Comparison of ENCODE assay signal across 9 cellular contexts in genomic region chr10:88975377-88975720, GRCh38. TPM values are rescaled to one million over a fixed set of nuclear protein-coding genes. Genes with fewer than 3 reads are reported as not detected.
A peak's percentile ranks its signal among the peaks of the same experiment; 100 is the strongest.
DNase-seq lines count a peak whose midpoint lies in the region; ATAC-seq and TF ChIP-seq lines count a peak whose summit lies in the region.
"Had no signal": no experiment of that assay in that cellular context is flagged by ENCODE, and none has a peak within 500 bp of the region (broad histone marks: within the 10 kb centered on the region; RNA-seq: fewer than 3 reads in every experiment).

No MANE protein-coding gene starts in this region.

- H3K4me3 Mint-ChIP-seq in progenitor cell of endocrine pancreas (ENCODE audit: low read depth): no peak overlapping the region

- intact Hi-C loops in PC-3 (cut with micrococcal nuclease): loop anchor here (2.0 kb wide), 1 partner anchor 15 kb away; the partner anchor contains the start of gene FAS

- H3K4me3 ChIP-seq in DOHH2 (ENCODE audit: low read length): peak overlapping the region; percentile 69
- H3K4me3 ChIP-seq in PC-3 (ENCODE audit: low read length): peak overlapping the region; percentile 74
- H3K4me3 ChIP-seq in esophagus (ENCODE audit: low read depth in 1 of 2, low read length in 2 of 2): peak overlapping the region in 1 of 2 donors; percentile 76
- H3K4me3 ChIP-seq in skeletal muscle cell (ENCODE audit: low read depth, low read length): peak overlapping the region; percentile 36

- H3K9me2 ChIP-seq in DOHH2 (replicated peaks; ENCODE audit: control insufficient read depth, low read length): no peaks in the 10 kb centered on the region
- H3K9me2 ChIP-seq in PC-3 (replicated peaks; ENCODE audit: low read length): no peaks in the 10 kb centered on the region

- H3K4me1 Mint-ChIP-seq in progenitor cell of endocrine pancreas (ENCODE audit: low read depth): no peaks in the 10 kb centered on the region

- peak; percentile 11 for DNase-seq in PC-3
- DNase-seq in skeletal muscle cell (ENCODE audit: low read depth): no peak
- no peak for DNase-seq in G401 (ENCODE audit: low spot score)
- no peak for DNase-seq in progenitor cell of endocrine pancreas (ENCODE audit: low spot score, unreplicated experiment)
- no peak for DNase-seq in GM10248 (ENCODE audit: extremely low spot score)
- DNase-seq: activated CD4-positive, alpha-beta T cell treated with anti-CD3 and anti-CD28 coated beads, Interleukin-2, amount 50 U/mL, for 48 hours had no signal

- H3K27me3 Mint-ChIP-seq in progenitor cell of endocrine pancreas: peaks cover 8% of the 10 kb centered on the region

- H3K79me2 ChIP-seq in DOHH2 (ENCODE audit: control insufficient read depth, low read length) (no peaks in the 10 kb centered on the region), PC-3 (ENCODE audit: low read length) (no peaks in the 10 kb centered on the region)

- peak overlapping the region; percentile 50 for H3K9ac ChIP-seq in PC-3 (ENCODE audit: low read length)

- no peaks in the 10 kb centered on the region for H3K9me3 Mint-ChIP-seq in progenitor cell of endocrine pancreas (ENCODE audit: low read depth)

- CTCF ChIA-PET in PC-3 (lab: Charles Lee): no interaction called here
- CTCF ChIA-PET in GM10248 (lab: Yijun Ruan, JAX): interaction anchor here (1.5 to 6.4 kb wide), 6 partner anchors 10 to 139 kb away, joined by 4 to 50 read pairs (median 7); partner anchors contain the start of gene FAS

- H3K27ac ChIP-seq in DOHH2 (ENCODE audit: low read depth, low read length): no peak overlapping the region
- H3K27ac ChIP-seq in PC-3 (ENCODE audit: low read length): no peak overlapping the region
- H3K27ac ChIP-seq in esophagus (ENCODE audit: low read depth in 2 of 2, low read length in 1 of 2): peak overlapping the region; percentile 31 to 68

- BruUV-seq in PC-3 (replicated peaks; lab: Mats Ljungman, UMichigan): no TSS peak

- POLR2A ChIA-PET in PC-3 (lab: Charles Lee; ENCODE audit: unreplicated experiment) (no interaction called here), GM10248 (lab: Yijun Ruan, JAX) (interaction anchor here (0.6 kb wide), 1 partner anchor 44 kb away, joined by 5 read pairs; no protein-coding TSS in a partner anchor)

- peak overlapping the region; percentile 69 for H3K4me2 ChIP-seq in DOHH2 (ENCODE audit: low read length)
- H3K4me2 ChIP-seq in PC-3 (ENCODE audit: low read length): peak overlapping the region; percentile 80

- no peaks in the 10 kb centered on the region for H3K36me3 Mint-ChIP-seq in progenitor cell of endocrine pancreas (ENCODE audit: insufficient read depth)

- no peaks in the 10 kb centered on the region for H3K27me3 ChIP-seq in DOHH2 (ENCODE audit: control insufficient read depth, low read length)
- no peaks in the 10 kb centered on the region for H3K27me3 ChIP-seq in PC-3 (ENCODE audit: low read length)
- H3K27me3 ChIP-seq in esophagus (ENCODE audit: control insufficient read depth in 1 of 2, insufficient read depth in 2 of 2, low read length in 2 of 2): no peaks in the 10 kb centered on the region

- H3F3A ChIP-seq in DOHH2 (ENCODE audit: control insufficient read depth, insufficient read depth) (no peaks in the 10 kb centered on the region), PC-3 (ENCODE audit: low read length, unreplicated experiment) (no peaks in the 10 kb centered on the region)

- H2AFZ ChIP-seq in PC-3 (ENCODE audit: low read length): peak overlapping the region; percentile 85

- ATAC-seq in PC-3: peak; percentile 56
- no peak for ATAC-seq in GM19463 (IDR thresholded peaks at IDR 0.05; ENCODE audit: unreplicated experiment)

- 49 to 56% methylated on average over 3 of the region's 3 CpGs for WGBS in esophagus, 2 donors

- no peaks in the 10 kb centered on the region for H3K36me3 ChIP-seq in DOHH2 (ENCODE audit: control insufficient read depth, low read length)
- H3K36me3 ChIP-seq in PC-3 (ENCODE audit: low read depth, low read length): no peaks in the 10 kb centered on the region
- no peaks in the 10 kb centered on the region for H3K36me3 ChIP-seq in esophagus (ENCODE audit: control insufficient read depth in 2 of 2, insufficient read depth in 2 of 2, low read length in 1 of 2)

- H4K20me1 ChIP-seq in DOHH2 (ENCODE audit: control insufficient read depth, insufficient read depth, low read depth, low read length): no peaks in the 10 kb centered on the region
- H4K20me1 ChIP-seq in PC-3 (ENCODE audit: low read length): no peaks in the 10 kb centered on the region

- in situ Hi-C loops in G401 (cut with HindIII; ENCODE audit: low sequenced_read_pairs): no loop called here

- TF ChIP-seq CTCF in DOHH2 (IDR thresholded peaks at IDR 0.05; ENCODE audit: low read depth, low read length, poor library complexity, severe bottlenecking) (no peak), PC-3 (conservative IDR thresholded peaks at IDR 0.05; ENCODE audit: low read depth, low read length) (no peak), progenitor cell of endocrine pancreas (IDR thresholded peaks at IDR 0.05; ENCODE audit: unreplicated experiment) (no peak), GM10248 (IDR thresholded peaks at IDR 0.05; ENCODE audit: control extremely low read depth, extremely low read depth, low read depth, missing control alignments) (no peak)

- H3K27ac Mint-ChIP-seq in progenitor cell of endocrine pancreas: no peak overlapping the region

- no peaks in the 10 kb centered on the region for H3K9me3 ChIP-seq in DOHH2 (ENCODE audit: control insufficient read depth, insufficient read depth, low read length)
- no peaks in the 10 kb centered on the region for H3K9me3 ChIP-seq in PC-3 (ENCODE audit: low read length)
- H3K9me3 ChIP-seq in esophagus (ENCODE audit: control insufficient read depth in 2 of 2, insufficient read depth in 1 of 2, low read depth in 1 of 2, low read length in 1 of 2): no peaks in the 10 kb centered on the region

- H3K4me1 ChIP-seq in DOHH2 (ENCODE audit: control insufficient read depth, low read length) (peaks cover 9% of the 10 kb centered on the region), PC-3 (ENCODE audit: insufficient read depth, low read length) (no peaks in the 10 kb centered on the region), esophagus (ENCODE audit: control insufficient read depth in 2 of 2, insufficient read depth in 2 of 2, low read length in 1 of 2) (no peaks in the 10 kb centered on the region)

RNA-seq across cellular contexts. Expression of gene FAS, which starts 15.2 kb away (rescaled TPM):
- total RNA-seq in PC-3 (2014; rRNA removed): 3.5 and 4.8 TPM in 2 replicates
- polyA plus RNA-seq in esophagus: 10 to 100 TPM in 1 of 2 donors, 1 to 10 TPM in 1; 8.8 to 10.2 TPM
- 0.31 and 4.5 TPM in 2 replicates for total RNA-seq in G401 (2014; rRNA removed; shearing (Covaris generic))
- 1.9 and 2.7 TPM in 2 replicates for total RNA-seq in progenitor cell of endocrine pancreas

RNA-seq across cellular contexts. Expression of gene ACTA2, which starts 22.8 kb away (rescaled TPM):
- total RNA-seq in PC-3 (2014; rRNA removed) (2.7 TPM in 1 of 2 replicates, not detected in the other), progenitor cell of endocrine pancreas (4.1 and 6.0 TPM in 2 replicates)
- polyA plus RNA-seq in esophagus: 100 to 1,000 TPM; 164 to 713 TPM
- 10.6 and 14.2 TPM in 2 replicates for total RNA-seq in G401 (2014; rRNA removed; shearing (Covaris generic))

Comparison
In these comparisons a context has a peak if more than half of its experiments do, and no peak if none do; other contexts are left out.
1. H3K27ac ChIP-seq: peak in esophagus (2 of 2); none in DOHH2 (single experiment) and PC-3 (single experiment).